1 cellular context compared by ENCODE assay signal in the genomic region with DNA sequence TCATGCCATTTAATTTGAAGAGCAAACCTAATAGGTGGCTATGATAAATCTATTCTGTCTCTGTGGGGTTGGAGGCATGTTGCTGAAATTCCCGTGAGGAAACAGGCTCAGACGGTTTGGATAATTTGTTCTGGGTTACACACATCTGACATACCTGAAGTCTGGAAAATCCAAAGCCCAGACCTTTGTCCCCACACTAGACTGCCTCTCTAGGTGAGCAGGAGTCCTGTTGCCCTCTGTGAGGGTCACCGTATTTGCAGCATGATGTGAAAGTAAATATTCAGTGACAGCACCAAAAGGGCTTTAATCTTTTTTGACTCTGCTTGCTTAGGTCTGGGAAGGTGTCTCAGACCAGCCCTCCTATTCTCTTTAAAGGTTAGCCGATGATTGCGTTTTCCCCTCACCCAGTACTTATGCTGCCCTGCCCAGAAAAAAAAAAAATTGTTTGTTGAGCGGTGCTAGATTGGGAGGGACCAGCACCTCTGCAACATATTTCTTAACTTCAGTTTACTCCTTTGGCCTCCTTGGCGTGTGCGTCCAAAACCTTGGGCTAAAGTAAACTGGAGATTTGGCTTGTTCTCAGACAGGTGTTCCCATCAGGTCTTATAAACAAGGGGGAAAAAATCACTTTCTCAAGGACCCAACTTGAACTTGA.
TF ChIP-seq lines count a peak whose summit lies in the region.

No MANE protein-coding gene starts in this region.

TF ChIP-seq in SK-N-SH, 30 proteins besides CTCF, POLR2A, EP300 and RAD21 (continued from another document):
- TF ChIP-seq, protein P1, sequence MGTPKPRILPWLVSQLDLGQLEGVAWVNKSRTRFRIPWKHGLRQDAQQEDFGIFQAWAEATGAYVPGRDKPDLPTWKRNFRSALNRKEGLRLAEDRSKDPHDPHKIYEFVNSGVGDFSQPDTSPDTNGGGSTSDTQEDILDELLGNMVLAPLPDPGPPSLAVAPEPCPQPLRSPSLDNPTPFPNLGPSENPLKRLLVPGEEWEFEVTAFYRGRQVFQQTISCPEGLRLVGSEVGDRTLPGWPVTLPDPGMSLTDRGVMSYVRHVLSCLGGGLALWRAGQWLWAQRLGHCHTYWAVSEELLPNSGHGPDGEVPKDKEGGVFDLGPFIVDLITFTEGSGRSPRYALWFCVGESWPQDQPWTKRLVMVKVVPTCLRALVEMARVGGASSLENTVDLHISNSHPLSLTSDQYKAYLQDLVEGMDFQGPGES (IDR thresholded peaks at IDR 0.05; ENCODE audit: low read depth, low read length) = no peak
- TF ChIP-seq NFIC (IDR thresholded peaks at IDR 0.05; ENCODE audit: borderline replicate concordance) = no peak
- TF ChIP-seq RXRA (IDR thresholded peaks at IDR 0.05; ENCODE audit: borderline replicate concordance, low read depth) = no peak
